ENCODE assay signal across 1 cellular context in genomic region chr12:2290516-2291065, GRCh38.
TF ChIP-seq lines count a peak whose summit lies in the region.

No MANE protein-coding gene starts in this region.

TF ChIP-seq in HCT116, 20 proteins besides CTCF, POLR2A, EP300 and RAD21 (continued from another document):
- TF ChIP-seq EGR1 (IDR thresholded peaks at IDR 0.05; ENCODE audit: low read depth) (no peak), YY1 (IDR thresholded peaks at IDR 0.05; ENCODE audit: extremely low read depth, insufficient replicate concordance, low read depth, low read length) (no peak), EZH2 (IDR thresholded peaks at IDR 0.05) (no peak)
